In the genomic region with DNA sequence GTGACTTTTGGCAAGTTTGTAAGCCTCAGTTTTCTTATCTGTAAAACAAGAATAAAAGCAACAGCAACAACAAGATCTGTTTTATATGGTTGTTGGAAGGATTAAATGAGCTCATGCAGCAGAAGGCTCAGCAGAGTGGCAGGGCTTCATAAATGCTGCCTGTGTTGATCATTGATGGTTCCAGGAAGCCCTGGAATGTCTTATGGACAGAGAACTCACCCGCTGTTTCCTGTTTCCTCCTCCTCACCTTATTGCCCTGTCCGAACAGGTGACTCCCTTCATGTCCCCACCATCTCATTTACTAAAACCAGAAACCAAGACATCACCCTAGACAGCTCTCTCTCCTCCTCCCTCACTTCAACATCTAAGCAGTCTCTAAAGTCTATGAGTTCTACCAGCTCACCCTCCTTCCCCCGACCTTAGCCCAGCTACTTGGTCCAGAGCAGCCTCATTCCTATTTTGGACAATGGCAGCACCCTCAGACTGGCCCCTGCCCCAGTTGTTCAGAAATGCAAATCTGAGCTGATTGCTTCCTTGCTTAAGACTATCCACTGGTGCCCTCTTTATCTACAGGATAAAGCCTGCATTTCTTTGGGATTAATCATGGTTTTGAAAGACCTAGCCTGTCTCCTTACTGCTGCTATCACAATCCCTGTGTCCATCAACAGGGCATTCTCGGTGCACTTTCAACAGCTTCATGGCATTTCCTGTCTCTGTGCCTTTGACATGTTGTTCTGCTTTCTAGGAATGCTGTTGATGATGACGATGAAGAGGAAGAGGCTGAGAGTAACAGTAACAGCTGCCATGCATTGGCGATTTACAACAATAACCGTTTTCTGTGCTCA, we compare ENCODE assay signal across 14 cellular contexts. TPM values are rescaled to one million over a fixed set of nuclear protein-coding genes. Genes with fewer than 3 reads are reported as not detected.
DNase-seq lines count a peak whose midpoint lies in the region; ATAC-seq, FAIRE-seq and TF ChIP-seq lines count a peak whose summit lies in the region.
"Had no signal": no experiment of that assay in that cellular context is flagged by ENCODE, and none has a peak within 500 bp of the region (broad histone marks: within the 10 kb centered on the region; RNA-seq: fewer than 3 reads in every experiment).

No MANE protein-coding gene starts in this region.

- no peak for ATAC-seq in naive thymus-derived CD8-positive, alpha-beta T cell
- ATAC-seq in body of pancreas = no peak
- ATAC-seq: left colon had no signal

- no peak for TF ChIP-seq CTCF in bronchial epithelial cell (IDR thresholded peaks at IDR 0.05; ENCODE audit: insufficient read depth, low read length, severe bottlenecking)
- TF ChIP-seq CTCF in kidney epithelial cell (IDR thresholded peaks at IDR 0.05; ENCODE audit: insufficient read depth, low read length, poor library complexity, severe bottlenecking) = no peak
- TF ChIP-seq CTCF in body of pancreas (IDR thresholded peaks at IDR 0.05) = no peak

- no peaks in the 10 kb centered on the region for H3K27me3 Mint-ChIP-seq in naive thymus-derived CD8-positive, alpha-beta T cell
- H3K27me3 Mint-ChIP-seq: activated naive CD8-positive, alpha-beta T cell treated with anti-CD3 and anti-CD28 coated beads for 36 hours had no signal

- TF ChIP-seq POLR2A in body of pancreas (IDR thresholded peaks at IDR 0.05) = no peak

- no peak overlapping the region for H3K4me3 ChIP-seq in bronchial epithelial cell (ENCODE audit: low read depth, low read length)
- H3K4me3 ChIP-seq in kidney epithelial cell (ENCODE audit: low read depth, low read length) = no peak overlapping the region
- no peak overlapping the region for H3K4me3 ChIP-seq in body of pancreas
- H3K4me3 ChIP-seq: transverse colon had no signal

- no peaks in the 10 kb centered on the region for H3K36me3 ChIP-seq in bronchial epithelial cell (ENCODE audit: control insufficient read depth, insufficient read depth, low read length)
- no peaks in the 10 kb centered on the region for H3K36me3 ChIP-seq in kidney epithelial cell (ENCODE audit: control insufficient read depth, insufficient read depth, low read length)
- no peaks in the 10 kb centered on the region for H3K36me3 ChIP-seq in body of pancreas (replicated peaks in 1 of 2; ENCODE audit: insufficient read depth in 1 of 2, low read depth in 2 of 2)
- H3K36me3 ChIP-seq: transverse colon had no signal

- FAIRE-seq in HTR-8/SVneo (lab: Jason Lieb, UNC) = peak; percentile 26
- FAIRE-seq in bronchial epithelial cell (lab: Jason Lieb, UNC) = no peak

- H3K27ac ChIP-seq in body of pancreas = no peak overlapping the region
- H3K27ac ChIP-seq: transverse colon had no signal

- H3K4me3 Mint-ChIP-seq in naive thymus-derived CD8-positive, alpha-beta T cell = no peak overlapping the region
- H3K4me3 Mint-ChIP-seq: activated naive CD8-positive, alpha-beta T cell treated with anti-CD3 and anti-CD28 coated beads for 36 hours; CD14-positive monocyte had no signal

- H3K4me1 ChIP-seq in body of pancreas = no peaks in the 10 kb centered on the region
- H3K4me1 ChIP-seq: transverse colon had no signal

- no peak overlapping the region for H3K27ac Mint-ChIP-seq in naive thymus-derived CD8-positive, alpha-beta T cell
- H3K27ac Mint-ChIP-seq: activated naive CD8-positive, alpha-beta T cell treated with anti-CD3 and anti-CD28 coated beads for 36 hours had no signal

- H3K9me3 Mint-ChIP-seq in naive thymus-derived CD8-positive, alpha-beta T cell = no peaks in the 10 kb centered on the region
- H3K9me3 Mint-ChIP-seq: activated naive CD8-positive, alpha-beta T cell treated with anti-CD3 and anti-CD28 coated beads for 36 hours; CD14-positive monocyte had no signal

- H3K36me3 Mint-ChIP-seq in naive thymus-derived CD8-positive, alpha-beta T cell = no peaks in the 10 kb centered on the region
- H3K36me3 Mint-ChIP-seq: activated naive CD8-positive, alpha-beta T cell treated with anti-CD3 and anti-CD28 coated beads for 36 hours; CD14-positive monocyte had no signal

- H3K9me3 ChIP-seq in body of pancreas = no peaks in the 10 kb centered on the region
- H3K9me3 ChIP-seq: transverse colon had no signal

- H3K27me3 ChIP-seq in bronchial epithelial cell (ENCODE audit: control insufficient read depth, insufficient read depth, low read length) (no peaks in the 10 kb centered on the region), kidney epithelial cell (ENCODE audit: control insufficient read depth, insufficient read depth, low read length) (no peaks in the 10 kb centered on the region), body of pancreas (no peaks in the 10 kb centered on the region)

- intact Hi-C loops in body of pancreas (cut with DNase I) = no loop called here

- POLR2A ChIA-PET in naive thymus-derived CD8-positive, alpha-beta T cell (lab: Charles Lee) = no interaction called here

- peaks cover 0 to 1% (median 0%) of the 10 kb centered on the region in 4 donors for H3K4me1 Mint-ChIP-seq in naive thymus-derived CD8-positive, alpha-beta T cell
- H3K4me1 Mint-ChIP-seq: activated naive CD8-positive, alpha-beta T cell treated with anti-CD3 and anti-CD28 coated beads for 36 hours had no signal

- DNase-seq in AG20443 (ENCODE audit: low spot score) (peak; percentile 20), HTR-8/SVneo (ENCODE audit: insufficient read length, low spot score) (peak; percentile 72), bronchial epithelial cell (ENCODE audit: low read depth) (peak; percentile 80), kidney epithelial cell (ENCODE audit: low read depth) (peak; percentile 38), body of pancreas (no peak), SHP77 (lab: John Stamatoyannopoulos, UW) (no peak)
- no peak for DNase-seq in naive thymus-derived CD8-positive, alpha-beta T cell
- DNase-seq in activated effector memory CD4-positive, alpha-beta T cell treated with Interleukin-2 at 50 U/mL for 16 hours = no peak
- DNase-seq: activated CD4-positive, alpha-beta T cell treated with anti-CD3 and anti-CD28 coated beads, Interleukin-2, amount 50 U/mL, for 1 hour; activated naive CD8-positive, alpha-beta T cell treated with anti-CD3 and anti-CD28 coated beads for 36 hours; left colon; NCI-H2081 treated with DMSO at 0.1 percent for 48 hours; transverse colon had no signal

- 70 to 71% methylated on average over 7 of the region's 7 CpGs for WGBS in body of pancreas, 2 donors

RNA-seq across cellular contexts. Expression of a gene that starts 21.4 kb away (rescaled TPM):
- total RNA-seq in bronchial epithelial cell (not detected in 2 replicates), kidney epithelial cell (not detected in 2 replicates), body of pancreas (1 to 10 TPM in 1 of 2 donors, under 1 TPM in 1; 0.66 to 2.1 TPM)
- not detected for total RNA-seq in naive thymus-derived CD8-positive, alpha-beta T cell
- under 1 TPM in 1 of 3 donors, not detected in 2; 0.21 TPM for polyA plus RNA-seq in naive thymus-derived CD8-positive, alpha-beta T cell
- total RNA-seq: activated naive CD8-positive, alpha-beta T cell treated with anti-CD3 and anti-CD28 coated beads for 36 hours; left colon; transverse colon had no signal
- polyA plus RNA-seq: CD14-positive monocyte had no signal

Comparison
In these comparisons a context has a peak if more than half of its experiments do, and no peak if none do; other contexts are left out.
1. DNase-seq: peak in AG20443 (single experiment), HTR-8/SVneo (single experiment), bronchial epithelial cell (single experiment) and kidney epithelial cell (single experiment); none in naive thymus-derived CD8-positive, alpha-beta T cell (0 of 10), body of pancreas (0 of 4), activated effector memory CD4-positive, alpha-beta T cell treated with Interleukin-2 at 50 U/mL for 16 hours (single experiment) and SHP77 (0 of 2).